ENCODE assay signal across 23 cellular contexts in genomic region chrX:23114256-23114655, GRCh38.
"Had no signal": no experiment of that assay in that cellular context is flagged by ENCODE, and none has a peak within 500 bp of the region (broad histone marks: within the 10 kb centered on the region; RNA-seq: fewer than 3 reads in every experiment).

No MANE protein-coding gene starts in this region.

- H3K4me1 ChIP-seq: colonic mucosa, gastrocnemius medialis, pancreas, right atrium auricular region, sigmoid colon, stomach, tibial nerve, vagina had no signal

- H3K9me3 ChIP-seq: colonic mucosa, gastrocnemius medialis, neutrophil, pancreas, right atrium auricular region, sigmoid colon, stomach, tibial nerve, vagina had no signal

- H3K36me3 Mint-ChIP-seq: natural killer cell; stimulated activated effector memory CD8-positive, alpha-beta T cell treated with anti-CD3 and anti-CD28 coated beads, Interleukin-12 subunit alpha, Interleukin-12 subunit beta, amount 100 ng/mL, for 72 hours had no signal

- H3K4me3 ChIP-seq: colonic mucosa, gastrocnemius medialis, lung, pancreas, right atrium auricular region, sigmoid colon, stomach, tibial nerve, vagina had no signal

- H3K4me3 Mint-ChIP-seq: dendritic cell treated with granulocyte-macrophage colony-stimulating factor and Interleukin-4, amounts not matched to agents 40 ng/mL and 50 ng/mL, for 4 days; endodermal cell; natural killer cell; neural crest cell; stimulated activated effector memory CD8-positive, alpha-beta T cell treated with anti-CD3 and anti-CD28 coated beads, Interleukin-12 subunit alpha, Interleukin-12 subunit beta, amount 100 ng/mL, for 72 hours had no signal

- H3K27ac Mint-ChIP-seq: dendritic cell treated with granulocyte-macrophage colony-stimulating factor and Interleukin-4, amounts not matched to agents 40 ng/mL and 50 ng/mL, for 4 days; endodermal cell; natural killer cell; stimulated activated effector memory CD8-positive, alpha-beta T cell treated with anti-CD3 and anti-CD28 coated beads, Interleukin-12 subunit alpha, Interleukin-12 subunit beta, amount 100 ng/mL, for 72 hours had no signal

- H3K36me3 ChIP-seq: colonic mucosa, gastrocnemius medialis, neutrophil, pancreas, right atrium auricular region, sigmoid colon, stomach, tibial nerve, vagina had no signal

- H3K27me3 Mint-ChIP-seq: dendritic cell treated with granulocyte-macrophage colony-stimulating factor and Interleukin-4, amounts not matched to agents 40 ng/mL and 50 ng/mL, for 4 days had no signal

- H3K4me1 Mint-ChIP-seq: natural killer cell; neural crest cell; stimulated activated effector memory CD8-positive, alpha-beta T cell treated with anti-CD3 and anti-CD28 coated beads, Interleukin-12 subunit alpha, Interleukin-12 subunit beta, amount 100 ng/mL, for 72 hours had no signal

- DNase-seq: colonic mucosa; effector CD8-positive, alpha-beta T cell; endodermal cell; foreskin fibroblast; gastrocnemius medialis; head of caudate nucleus; mesendoderm; natural killer cell; pancreas; sigmoid colon; stimulated activated CD4-positive, alpha-beta T cell treated with anti-CD3 and anti-CD28 coated beads, Interleukin-2, amount 100 ng/mL, for 24 hours; stimulated activated CD4-positive, alpha-beta T cell treated with anti-CD3 and anti-CD28 coated beads, Interleukin-4, amount 100 ng/mL, for 24 hours; stimulated activated naive CD4-positive, alpha-beta T cell treated with Interleukin-2 at 50 U/mL for 16 hours; stomach had no signal

- H3K9me3 Mint-ChIP-seq: dendritic cell treated with granulocyte-macrophage colony-stimulating factor and Interleukin-4, amounts not matched to agents 40 ng/mL and 50 ng/mL, for 4 days; endodermal cell; neural crest cell; stimulated activated effector memory CD8-positive, alpha-beta T cell treated with anti-CD3 and anti-CD28 coated beads, Interleukin-12 subunit alpha, Interleukin-12 subunit beta, amount 100 ng/mL, for 72 hours had no signal

- H3K27ac ChIP-seq: colonic mucosa, epithelial cell of prostate, gastrocnemius medialis, neutrophil, pancreas, right atrium auricular region, sigmoid colon, stomach, tibial nerve, vagina had no signal

- H3K27me3 ChIP-seq: colonic mucosa, gastrocnemius medialis, neutrophil, right atrium auricular region, sigmoid colon, tibial nerve, vagina had no signal
